In genomic region chrX:91434351-91435168, GRCh38 we compare ENCODE assay signal across 9 cellular contexts. TPM values are rescaled to one million over a fixed set of nuclear protein-coding genes. Genes with fewer than 3 reads are reported as not detected.
DNase-seq lines count a peak whose midpoint lies in the region; ATAC-seq, FAIRE-seq and TF ChIP-seq lines count a peak whose summit lies in the region.
"Had no signal": no experiment of that assay in that cellular context is flagged by ENCODE, and none has a peak within 500 bp of the region (broad histone marks: within the 10 kb centered on the region; RNA-seq: fewer than 3 reads in every experiment).

TSS of gene PABPC5 (plus strand) at chrX:91434839. CDS start at chrX:91435578, 739 bp downstream.

- H3K27ac ChIP-seq in iPS-20b (ENCODE audit: low read length), result no peak within 1 kb of the TSS
- peak within 1 kb of the TSS; percentile 78 to 86 (median 82) for H3K27ac ChIP-seq in sigmoid colon

- TF ChIP-seq CTCF in LNCaP clone FGC (IDR thresholded peaks at IDR 0.05; ENCODE audit: control insufficient read depth, extremely low read depth, insufficient read depth) (no peak), bronchial epithelial cell (IDR thresholded peaks at IDR 0.05; ENCODE audit: insufficient read depth, low read length, severe bottlenecking) (no peak), sigmoid colon (IDR thresholded peaks at IDR 0.05) (peak in 1 of 4 experiments; percentile 11)

- DNase-seq in LNCaP clone FGC (ENCODE audit: low read depth), result peak; percentile 54
- DNase-seq in bronchial epithelial cell (ENCODE audit: low read depth), result peak; percentile 0
- DNase-seq in sigmoid colon, result peak; percentile 93
- DNase-seq in activated CD4-positive, alpha-beta T cell treated with anti-CD3 and anti-CD28 coated beads, Interleukin-2, amount 50 U/mL, for 1 hour, result no peak

- FAIRE-seq in bronchial epithelial cell (lab: Jason Lieb, UNC), result no peak

- intact Hi-C loops in sigmoid colon (cut with DNase I), result no loop called here

- peak within 1 kb of the TSS; percentile 67; the same call in 1 of the 2 replicates for H3K9ac ChIP-seq in iPS-20b (ENCODE audit: low read depth, low read length)

- H3K4me3 ChIP-seq in LNCaP clone FGC (ENCODE audit: low read depth, low read length), result peak within 1 kb of the TSS; percentile 58
- peak within 1 kb of the TSS; percentile 9 for H3K4me3 ChIP-seq in bronchial epithelial cell (ENCODE audit: low read depth, low read length)
- H3K4me3 ChIP-seq in iPS-20b (ENCODE audit: low read length), result peak within 1 kb of the TSS; percentile 74
- peak within 1 kb of the TSS; percentile 29 to 52 (median 50) for H3K4me3 ChIP-seq in sigmoid colon

- ATAC-seq in GM21717 (IDR thresholded peaks at IDR 0.05; ENCODE audit: unreplicated experiment) (no peak), HG03108 (IDR thresholded peaks at IDR 0.05; ENCODE audit: unreplicated experiment) (no peak), HG03139 (IDR thresholded peaks at IDR 0.05; ENCODE audit: unreplicated experiment) (no peak)

- H3K27me3 ChIP-seq in bronchial epithelial cell (ENCODE audit: control insufficient read depth, insufficient read depth, low read length) (no peaks in the 10 kb centered on the region), iPS-20b (ENCODE audit: insufficient read depth, low read length) (peaks cover 4% of the 10 kb centered on the region; the same call in 1 of the 2 replicates), sigmoid colon (no peaks in the 10 kb centered on the region)

- no peaks in the 10 kb centered on the region for H3K4me1 ChIP-seq in iPS-20b (ENCODE audit: insufficient read depth, low read length)
- H3K4me1 ChIP-seq in sigmoid colon, result peaks cover 0 to 9% (median 2%) of the 10 kb centered on the region in 4 donors

- no peaks in the 10 kb centered on the region for H3K36me3 ChIP-seq in bronchial epithelial cell (ENCODE audit: control insufficient read depth, insufficient read depth, low read length)
- no peaks in the 10 kb centered on the region for H3K36me3 ChIP-seq in iPS-20b (ENCODE audit: insufficient read depth, low read depth, low read length)
- no peaks in the 10 kb centered on the region for H3K36me3 ChIP-seq in sigmoid colon

- 10 to 39% methylated on average over 48 of the region's 48 CpGs for WGBS in sigmoid colon, 2 donors

- H3K9me3 ChIP-seq in iPS-20b (ENCODE audit: insufficient read depth, low read depth, low read length), result no peaks in the 10 kb centered on the region
- H3K9me3 ChIP-seq in sigmoid colon, result no peaks in the 10 kb centered on the region

- TF ChIP-seq POLR2A in sigmoid colon (IDR thresholded peaks at IDR 0.05), result peak; percentile 18 to 64

- no peak for TF ChIP-seq EP300 in sigmoid colon (IDR thresholded peaks at IDR 0.05)

RNA-seq across cellular contexts. Expression of gene PABPC5, which starts in this region (rescaled TPM):
- not detected in 2 replicates for total RNA-seq in bronchial epithelial cell
- total RNA-seq in sigmoid colon, result 1 to 10 TPM; 3.3 to 6.3 (median 4.7) TPM
- under 1 TPM in 2 of 3 donors, not detected in 1; 0.58 to 0.60 TPM for polyA plus RNA-seq in sigmoid colon
- total RNA-seq: NCI-H460 had no signal

Comparison
In these comparisons a context has a peak if more than half of its experiments do, and no peak if none do; other contexts are left out.
1. Peak in DNase-seq and H3K4me3 ChIP-seq in bronchial epithelial cell; RNA of the gene not detected or under 1 TPM.
2. H3K4me3 ChIP-seq: peak in every context shown above with its lines; median percentile 74 in iPS-20b; 58 in LNCaP clone FGC; 50 in sigmoid colon; 9 in bronchial epithelial cell.